In genomic region chr16:23847251-23847650, GRCh38 we compare ENCODE assay signal across 16 cellular contexts. TPM values are rescaled to one million over a fixed set of nuclear protein-coding genes. Genes with fewer than 3 reads are reported as not detected.
"Had no signal": no experiment of that assay in that cellular context is flagged by ENCODE, and none has a peak within 500 bp of the region (broad histone marks: within the 10 kb centered on the region; RNA-seq: fewer than 3 reads in every experiment).

No MANE protein-coding gene starts in this region.

- H3K27me3 ChIP-seq: brain microvascular endothelial cell had no signal

- H3K4me3 Mint-ChIP-seq: activated naive CD4-positive, alpha-beta T cell treated with anti-CD3 and anti-CD28 coated beads, Interleukin-2, amount 10 ng/mL, durations not matched to agents 7 days and 5 days; nephron; WTC11 had no signal

- H3K36me3 ChIP-seq: brain microvascular endothelial cell, lower lobe of right lung had no signal

- H3K9me3 Mint-ChIP-seq: activated T-cell treated with anti-CD3 and anti-CD28 coated beads, Interleukin-2, amount 50 U/mL, for 4 hours; WTC11 had no signal

- H3K27me3 Mint-ChIP-seq: activated CD4-positive, alpha-beta T cell treated with anti-CD3 and anti-CD28 coated beads, Interleukin-2, amount 10 ng/mL, durations not matched to agents 24 days and 14 days; activated naive CD4-positive, alpha-beta T cell treated with anti-CD3 and anti-CD28 coated beads, Interleukin-2, amount 10 ng/mL, durations not matched to agents 7 days and 5 days had no signal

- DNase-seq: brain microvascular endothelial cell, dermis blood vessel endothelial cell, glutamatergic neuron, left cardiac atrium, lower lobe of right lung, midbrain, right cardiac atrium, substantia nigra, trophoblast cell had no signal

- H3K27ac Mint-ChIP-seq: nephron, WTC11 had no signal

- H3K9me3 ChIP-seq: lower lobe of right lung had no signal

- H3K36me3 Mint-ChIP-seq: WTC11 had no signal

- H3K4me3 ChIP-seq: lower lobe of right lung, SK-N-MC had no signal

- H3K4me1 Mint-ChIP-seq: nephron, WTC11 had no signal

- ATAC-seq: esophagus mucosa, WTC11 had no signal

RNA-seq across cellular contexts. Expression of gene PRKCB, which starts 11.5 kb away (rescaled TPM):
- total RNA-seq: dermis blood vessel endothelial cell had no signal
